ENCODE assay signal across 8 cellular contexts in the genomic region with DNA sequence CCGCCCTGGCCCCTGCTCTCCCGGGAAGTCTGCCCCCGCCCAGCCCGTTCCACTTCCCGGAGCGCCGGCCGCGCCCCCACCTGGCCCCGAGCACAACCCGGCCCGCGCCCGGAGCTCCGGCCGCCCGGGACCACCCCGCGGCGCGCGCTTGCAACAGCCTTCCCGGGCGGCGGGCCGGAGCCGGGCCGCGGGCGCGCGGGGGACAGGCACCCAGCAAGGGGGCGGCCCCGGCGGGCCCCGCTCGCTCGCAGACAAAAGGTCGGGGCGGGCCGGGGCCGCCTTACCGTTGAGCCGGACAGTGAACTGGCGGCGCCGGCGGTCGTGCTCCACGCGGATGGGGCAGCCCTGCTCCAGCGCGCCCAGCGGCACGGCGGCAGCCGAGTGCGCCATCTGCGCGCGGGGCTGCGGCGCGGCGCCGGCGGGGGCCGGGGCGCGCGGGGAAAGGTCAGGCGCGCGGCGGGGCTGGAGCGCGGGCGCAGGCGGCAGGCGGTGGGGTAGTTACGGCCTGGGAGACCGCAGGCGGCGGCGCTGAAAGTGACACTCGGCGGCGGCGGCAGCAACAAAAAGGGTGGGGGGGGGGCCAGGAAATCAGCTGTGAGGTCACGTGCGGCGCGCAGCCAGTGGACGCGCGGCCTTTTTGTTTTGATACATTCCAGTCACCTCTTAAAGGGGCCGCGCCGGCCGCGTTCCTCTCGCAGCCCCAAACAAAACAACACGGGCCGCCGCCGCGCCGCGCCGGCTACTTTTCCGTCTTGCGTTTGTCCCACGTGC. TPM values are rescaled to one million over a fixed set of nuclear protein-coding genes. Genes with fewer than 3 reads are reported as not detected.
DNase-seq lines count a peak whose midpoint lies in the region; ATAC-seq and TF ChIP-seq lines count a peak whose summit lies in the region.

TSS of gene NATD1 (minus strand) at position 536 of the 771 bp plus-strand sequence. CDS start at position 390, 146 bp downstream.

- no peak for TF ChIP-seq CTCF in AG04450 (IDR thresholded peaks at IDR 0.05; ENCODE audit: low read depth, low read length)

- no peaks in the 10 kb centered on the region for H3K27me3 ChIP-seq in AG04450 (ENCODE audit: control insufficient read depth, insufficient read depth, low read length)
- no peaks in the 10 kb centered on the region for H3K27me3 ChIP-seq in endocrine pancreas (ENCODE audit: control insufficient read depth, insufficient read depth, low read length)

- H3K9ac ChIP-seq in endocrine pancreas (ENCODE audit: control insufficient read depth, insufficient read depth, low read length) = peak within 1 kb of the TSS; percentile 73

- H3K4me3 ChIP-seq in AG04450 (ENCODE audit: low read depth, low read length) (peak within 1 kb of the TSS; percentile 64), endocrine pancreas (ENCODE audit: control insufficient read depth, insufficient read depth, low read length) (peak within 1 kb of the TSS; percentile 39)

- peak; percentile 86 for ATAC-seq in GM19023 (IDR thresholded peaks at IDR 0.05; ENCODE audit: unreplicated experiment)
- peak; percentile 84 for ATAC-seq in HG03175 (IDR thresholded peaks at IDR 0.05; ENCODE audit: unreplicated experiment)

- no peak within 1 kb of the TSS for H3K27ac ChIP-seq in AG04450 (ENCODE audit: low read depth, low read length)

- no peaks in the 10 kb centered on the region for H3K4me1 ChIP-seq in endocrine pancreas (ENCODE audit: control insufficient read depth, insufficient read depth, low read length)

- POLR2A ChIA-PET in AG04450 (lab: Yijun Ruan, JAX) = interaction anchor here (0.6 to 0.7 kb wide), 2 partner anchors 37 to 149 kb away, joined by 5 to 8 read pairs; no protein-coding TSS in a partner anchor

- H3K36me3 ChIP-seq in endocrine pancreas (ENCODE audit: control insufficient read depth, insufficient read depth, low read length) = no peaks in the 10 kb centered on the region

- DNase-seq in AG04450 (ENCODE audit: low read depth, low spot score) (peak; percentile 39), NOMO-1 (lab: John Stamatoyannopoulos, UW; ENCODE audit: unreplicated experiment in 2 of 2) (peak; percentile 73 to 78), mesenteric fat pad (ENCODE audit: low spot score) (no peak)
- DNase-seq in activated CD8-positive, alpha-beta memory T cell treated with anti-CD3 and anti-CD28 coated beads for 48 hours (ENCODE audit: low read depth in 2 of 3, low spot score in 2 of 3) = peak; percentile 26 to 50 (median 42)
- DNase-seq in stimulated activated CD8-positive, alpha-beta memory T cell treated with anti-CD3 and anti-CD28 coated beads, Interleukin-12 subunit alpha, Interleukin-12 subunit beta, amount 100 ng/mL, for 4 hours (ENCODE audit: low read depth) = peak; percentile 70

- H3K9me3 ChIP-seq in AG04450 (ENCODE audit: control insufficient read depth, insufficient read depth, low read length) (no peaks in the 10 kb centered on the region), endocrine pancreas (ENCODE audit: control insufficient read depth, low read length) (no peaks in the 10 kb centered on the region)

- CTCF ChIA-PET in AG04450 (lab: Charles Lee) = interaction anchor here (0.6 to 0.9 kb wide), 2 partner anchors 133 to 258 kb away, joined by 4 read pairs; no protein-coding TSS in a partner anchor

RNA-seq across cellular contexts. Expression of gene NATD1, which starts in this region (rescaled TPM):
- polyA plus RNA-seq in AG04450 (2011; rRNA removed) = 4.0 and 5.2 TPM in 2 replicates
- polyA minus RNA-seq in AG04450 (2011; rRNA and poly(A)+ RNA removed) = 5.0 and 6.2 TPM in 2 replicates
- total RNA-seq in mesenteric fat pad = 17.4 TPM
